In the genomic region with DNA sequence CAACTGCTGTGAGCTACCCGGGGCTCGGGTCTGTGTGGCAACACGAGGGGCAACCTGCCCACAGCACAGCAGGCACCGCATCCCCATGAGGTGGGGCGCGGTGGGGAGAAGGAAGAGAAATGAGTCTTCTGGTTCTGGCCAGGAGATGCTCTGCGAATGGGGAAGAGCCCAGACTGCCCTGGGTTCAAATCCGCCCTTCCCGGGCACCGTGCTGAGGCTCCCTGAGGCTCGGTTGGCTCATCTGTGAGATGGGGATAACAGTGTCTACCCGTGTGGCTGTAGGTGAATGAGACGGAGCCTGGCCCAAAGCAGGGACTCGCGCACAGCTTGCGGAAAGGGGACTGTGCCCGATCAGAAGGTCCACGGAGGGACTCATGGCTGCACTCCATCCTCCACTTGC, we compare ENCODE assay signal across 1 cellular context.
TF ChIP-seq lines count a peak whose summit lies in the region.

No MANE protein-coding gene starts in this region.

TF ChIP-seq in HepG2, 621 proteins besides CTCF, POLR2A, EP300 and RAD21 (continued from another document):
- TF ChIP-seq, protein P1, sequence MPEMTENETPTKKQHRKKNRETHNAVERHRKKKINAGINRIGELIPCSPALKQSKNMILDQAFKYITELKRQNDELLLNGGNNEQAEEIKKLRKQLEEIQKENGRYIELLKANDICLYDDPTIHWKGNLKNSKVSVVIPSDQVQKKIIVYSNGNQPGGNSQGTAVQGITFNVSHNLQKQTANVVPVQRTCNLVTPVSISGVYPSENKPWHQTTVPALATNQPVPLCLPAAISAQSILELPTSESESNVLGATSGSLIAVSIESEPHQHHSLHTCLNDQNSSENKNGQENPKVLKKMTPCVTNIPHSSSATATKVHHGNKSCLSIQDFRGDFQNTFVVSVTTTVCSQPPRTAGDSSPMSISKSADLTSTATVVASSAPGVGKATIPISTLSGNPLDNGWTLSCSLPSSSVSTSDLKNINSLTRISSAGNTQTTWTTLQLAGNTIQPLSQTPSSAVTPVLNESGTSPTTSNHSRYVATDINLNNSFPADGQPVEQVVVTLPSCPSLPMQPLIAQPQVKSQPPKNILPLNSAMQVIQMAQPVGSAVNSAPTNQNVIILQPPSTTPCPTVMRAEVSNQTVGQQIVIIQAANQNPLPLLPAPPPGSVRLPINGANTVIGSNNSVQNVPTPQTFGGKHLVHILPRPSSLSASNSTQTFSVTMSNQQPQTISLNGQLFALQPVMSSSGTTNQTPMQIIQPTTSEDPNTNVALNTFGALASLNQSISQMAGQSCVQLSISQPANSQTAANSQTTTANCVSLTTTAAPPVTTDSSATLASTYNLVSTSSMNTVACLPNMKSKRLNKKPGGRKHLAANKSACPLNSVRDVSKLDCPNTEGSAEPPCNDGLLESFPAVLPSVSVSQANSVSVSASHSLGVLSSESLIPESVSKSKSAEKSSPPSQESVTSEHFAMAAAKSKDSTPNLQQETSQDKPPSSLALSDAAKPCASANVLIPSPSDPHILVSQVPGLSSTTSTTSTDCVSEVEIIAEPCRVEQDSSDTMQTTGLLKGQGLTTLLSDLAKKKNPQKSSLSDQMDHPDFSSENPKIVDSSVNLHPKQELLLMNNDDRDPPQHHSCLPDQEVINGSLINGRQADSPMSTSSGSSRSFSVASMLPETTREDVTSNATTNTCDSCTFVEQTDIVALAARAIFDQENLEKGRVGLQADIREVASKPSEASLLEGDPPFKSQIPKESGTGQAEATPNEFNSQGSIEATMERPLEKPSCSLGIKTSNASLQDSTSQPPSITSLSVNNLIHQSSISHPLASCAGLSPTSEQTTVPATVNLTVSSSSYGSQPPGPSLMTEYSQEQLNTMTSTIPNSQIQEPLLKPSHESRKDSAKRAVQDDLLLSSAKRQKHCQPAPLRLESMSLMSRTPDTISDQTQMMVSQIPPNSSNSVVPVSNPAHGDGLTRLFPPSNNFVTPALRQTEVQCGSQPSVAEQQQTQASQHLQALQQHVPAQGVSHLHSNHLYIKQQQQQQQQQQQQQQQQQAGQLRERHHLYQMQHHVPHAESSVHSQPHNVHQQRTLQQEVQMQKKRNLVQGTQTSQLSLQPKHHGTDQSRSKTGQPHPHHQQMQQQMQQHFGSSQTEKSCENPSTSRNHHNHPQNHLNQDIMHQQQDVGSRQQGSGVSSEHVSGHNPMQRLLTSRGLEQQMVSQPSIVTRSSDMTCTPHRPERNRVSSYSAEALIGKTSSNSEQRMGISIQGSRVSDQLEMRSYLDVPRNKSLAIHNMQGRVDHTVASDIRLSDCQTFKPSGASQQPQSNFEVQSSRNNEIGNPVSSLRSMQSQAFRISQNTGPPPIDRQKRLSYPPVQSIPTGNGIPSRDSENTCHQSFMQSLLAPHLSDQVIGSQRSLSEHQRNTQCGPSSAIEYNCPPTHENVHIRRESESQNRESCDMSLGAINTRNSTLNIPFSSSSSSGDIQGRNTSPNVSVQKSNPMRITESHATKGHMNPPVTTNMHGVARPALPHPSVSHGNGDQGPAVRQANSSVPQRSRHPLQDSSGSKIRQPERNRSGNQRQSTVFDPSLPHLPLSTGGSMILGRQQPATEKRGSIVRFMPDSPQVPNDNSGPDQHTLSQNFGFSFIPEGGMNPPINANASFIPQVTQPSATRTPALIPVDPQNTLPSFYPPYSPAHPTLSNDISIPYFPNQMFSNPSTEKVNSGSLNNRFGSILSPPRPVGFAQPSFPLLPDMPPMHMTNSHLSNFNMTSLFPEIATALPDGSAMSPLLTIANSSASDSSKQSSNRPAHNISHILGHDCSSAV (CRISPR knock-in tag; IDR thresholded peaks at IDR 0.05; ENCODE audit: borderline replicate concordance) = no peak
- TF ChIP-seq ZNF274 (CRISPR knock-in tag; IDR thresholded peaks at IDR 0.05) (0 out of 2 replicates have a peak, but pooled peaks have one; percentile 26), ZNF629 (CRISPR knock-in tag; conservative IDR thresholded peaks at IDR 0.05) (peak; percentile 54)
